In genomic region chr17:81380117-81380516, GRCh38 we compare ENCODE assay signal across 1 cellular context.
TF ChIP-seq lines count a peak whose summit lies in the region.

No MANE protein-coding gene starts in this region.

TF ChIP-seq in K562, 482 proteins besides CTCF, POLR2A, EP300 and RAD21:
- 0 out of 2 replicates have a peak, but pooled peaks have one; percentile 30 for TF ChIP-seq SMARCA5 (IDR thresholded peaks at IDR 0.05)
- TF ChIP-seq ZFP36 (IDR thresholded peaks at IDR 0.05; ENCODE audit: low read depth, low read length, partially characterized antibody), result peak; percentile 82
- TF ChIP-seq, protein P1, sequence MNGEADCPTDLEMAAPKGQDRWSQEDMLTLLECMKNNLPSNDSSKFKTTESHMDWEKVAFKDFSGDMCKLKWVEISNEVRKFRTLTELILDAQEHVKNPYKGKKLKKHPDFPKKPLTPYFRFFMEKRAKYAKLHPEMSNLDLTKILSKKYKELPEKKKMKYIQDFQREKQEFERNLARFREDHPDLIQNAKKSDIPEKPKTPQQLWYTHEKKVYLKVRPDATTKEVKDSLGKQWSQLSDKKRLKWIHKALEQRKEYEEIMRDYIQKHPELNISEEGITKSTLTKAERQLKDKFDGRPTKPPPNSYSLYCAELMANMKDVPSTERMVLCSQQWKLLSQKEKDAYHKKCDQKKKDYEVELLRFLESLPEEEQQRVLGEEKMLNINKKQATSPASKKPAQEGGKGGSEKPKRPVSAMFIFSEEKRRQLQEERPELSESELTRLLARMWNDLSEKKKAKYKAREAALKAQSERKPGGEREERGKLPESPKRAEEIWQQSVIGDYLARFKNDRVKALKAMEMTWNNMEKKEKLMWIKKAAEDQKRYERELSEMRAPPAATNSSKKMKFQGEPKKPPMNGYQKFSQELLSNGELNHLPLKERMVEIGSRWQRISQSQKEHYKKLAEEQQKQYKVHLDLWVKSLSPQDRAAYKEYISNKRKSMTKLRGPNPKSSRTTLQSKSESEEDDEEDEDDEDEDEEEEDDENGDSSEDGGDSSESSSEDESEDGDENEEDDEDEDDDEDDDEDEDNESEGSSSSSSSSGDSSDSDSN (IDR thresholded peaks at IDR 0.05; ENCODE audit: borderline replicate concordance in 1 of 2, low read depth in 2 of 2, low read length in 2 of 2), result no peak
- TF ChIP-seq, protein P2, sequence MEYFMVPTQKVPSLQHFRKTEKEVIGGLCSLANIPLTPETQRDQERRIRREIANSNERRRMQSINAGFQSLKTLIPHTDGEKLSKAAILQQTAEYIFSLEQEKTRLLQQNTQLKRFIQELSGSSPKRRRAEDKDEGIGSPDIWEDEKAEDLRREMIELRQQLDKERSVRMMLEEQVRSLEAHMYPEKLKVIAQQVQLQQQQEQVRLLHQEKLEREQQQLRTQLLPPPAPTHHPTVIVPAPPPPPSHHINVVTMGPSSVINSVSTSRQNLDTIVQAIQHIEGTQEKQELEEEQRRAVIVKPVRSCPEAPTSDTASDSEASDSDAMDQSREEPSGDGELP (CRISPR knock-in tag; IDR thresholded peaks at IDR 0.05; ENCODE audit: borderline replicate concordance), result peak; percentile 18; the same call in 1 of the 2 replicates
- TF ChIP-seq PTBP1 (IDR thresholded peaks at IDR 0.05; ENCODE audit: low read depth, low read length), result 0 out of 2 replicates have a peak, but pooled peaks have one; percentile 49
- TF ChIP-seq ZNF146 (CRISPR knock-in tag; IDR thresholded peaks at IDR 0.05; ENCODE audit: unreplicated experiment), result no peak
